ENCODE assay signal across 1 cellular context in the genomic region with DNA sequence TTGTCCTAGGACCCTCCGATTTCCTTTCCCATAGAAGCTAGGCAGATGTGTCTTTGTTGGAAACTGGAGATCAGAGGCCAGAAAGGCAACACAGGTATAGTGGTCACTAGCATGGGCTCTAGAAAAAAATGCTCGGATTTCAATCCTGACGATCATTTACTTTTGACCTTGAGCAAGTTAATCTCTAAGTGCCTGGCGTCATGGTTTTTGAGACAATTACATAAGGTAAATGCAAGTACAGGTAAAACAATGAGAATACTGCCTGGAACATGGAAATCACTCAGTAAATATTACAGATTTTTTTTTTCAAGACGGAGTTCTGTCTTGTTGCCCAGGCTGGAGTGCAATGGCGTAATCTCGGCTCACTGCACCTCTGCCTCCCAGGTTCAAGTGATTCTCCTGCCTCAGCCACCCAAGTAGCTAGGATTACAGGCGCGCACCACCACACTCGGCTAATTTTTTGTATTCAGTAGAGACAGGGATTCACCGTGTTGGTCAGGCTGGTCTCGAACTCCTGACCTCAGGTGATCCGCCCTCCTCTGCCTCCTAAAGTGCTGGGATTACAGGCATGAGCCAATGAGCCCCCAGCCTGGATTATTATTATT.
A peak's percentile ranks its signal among the peaks of the same experiment; 100 is the strongest.
TF ChIP-seq lines count a peak whose summit lies in the region.

No MANE protein-coding gene starts in this region.

TF ChIP-seq in HepG2, 621 proteins besides CTCF, POLR2A, EP300 and RAD21 (continues in another document):
- TF ChIP-seq ZNF567 (CRISPR knock-in tag; IDR thresholded peaks at IDR 0.05; ENCODE audit: borderline replicate concordance) (no peak), THAP11 (CRISPR knock-in tag; IDR thresholded peaks at IDR 0.05) (no peak), ZNF83 (CRISPR knock-in tag; IDR thresholded peaks at IDR 0.05; ENCODE audit: borderline replicate concordance) (no peak), HOXA3 (CRISPR knock-in tag; IDR thresholded peaks at IDR 0.05) (no peak), ZNF598 (CRISPR knock-in tag; IDR thresholded peaks at IDR 0.05; ENCODE audit: borderline replicate concordance) (no peak), TEAD2 (CRISPR knock-in tag; IDR thresholded peaks at IDR 0.05) (no peak), NR1H2 (CRISPR knock-in tag; IDR thresholded peaks at IDR 0.05; ENCODE audit: borderline replicate concordance, low read depth) (no peak), POGZ (CRISPR knock-in tag; IDR thresholded peaks at IDR 0.05) (0 out of 2 replicates have a peak, but pooled peaks have one; percentile 19), ZFP41 (CRISPR knock-in tag; IDR thresholded peaks at IDR 0.05; ENCODE audit: borderline replicate concordance) (no peak), MAZ (IDR thresholded peaks at IDR 0.05; ENCODE audit: borderline replicate concordance, low read depth, low read length) (no peak), MAZ (CRISPR knock-in tag; IDR thresholded peaks at IDR 0.05; ENCODE audit: low read depth) (no peak), SOX13 (IDR thresholded peaks at IDR 0.05) (no peak), SOX13 (CRISPR knock-in tag; conservative IDR thresholded peaks at IDR 0.05 in 1 of 2, IDR thresholded peaks at IDR 0.05 in 1 of 2) (0 out of 4 replicates have a peak, but pooled peaks of 1 of the 2 experiments have one; percentile 33), TCF7L2 (IDR thresholded peaks at IDR 0.05; ENCODE audit: low read depth, low read length) (no peak), ZNF703 (CRISPR knock-in tag; IDR thresholded peaks at IDR 0.05; ENCODE audit: borderline replicate concordance) (no peak), NR2C2 (CRISPR knock-in tag; IDR thresholded peaks at IDR 0.05; ENCODE audit: borderline replicate concordance) (no peak), POLR2G (IDR thresholded peaks at IDR 0.05; ENCODE audit: low read depth, low read length) (no peak), HOXA7 (CRISPR knock-in tag; IDR thresholded peaks at IDR 0.05) (no peak), SYNCRIP (IDR thresholded peaks at IDR 0.05; ENCODE audit: insufficient read depth, low read depth, low read length) (no peak), SOX6 (IDR thresholded peaks at IDR 0.05) (no peak), SOX6 (CRISPR knock-in tag; IDR thresholded peaks at IDR 0.05) (peak; percentile 41; the same call in 1 of the 2 replicates), RELA (CRISPR knock-in tag; IDR thresholded peaks at IDR 0.05) (no peak), RBFOX2 (IDR thresholded peaks at IDR 0.05; ENCODE audit: low read depth, low read length) (no peak), ZBTB21 (CRISPR knock-in tag; IDR thresholded peaks at IDR 0.05) (no peak), SMAD1 (CRISPR knock-in tag; IDR thresholded peaks at IDR 0.05; ENCODE audit: borderline replicate concordance, low read depth) (no peak), PTBP1 (IDR thresholded peaks at IDR 0.05; ENCODE audit: low read depth, low read length, poor library complexity, severe bottlenecking) (no peak), ZFP82 (CRISPR knock-in tag; IDR thresholded peaks at IDR 0.05; ENCODE audit: borderline replicate concordance) (no peak), ZFP36L1 (CRISPR knock-in tag; IDR thresholded peaks at IDR 0.05) (0 out of 2 replicates have a peak, but pooled peaks have one; percentile 28), NCOA5 (CRISPR knock-in tag; IDR thresholded peaks at IDR 0.05) (no peak), CC2D1A (CRISPR knock-in tag; IDR thresholded peaks at IDR 0.05) (no peak), ZMYM3 (CRISPR knock-in tag; IDR thresholded peaks at IDR 0.05) (peak; percentile 69), HNF4G (IDR thresholded peaks at IDR 0.05; ENCODE audit: borderline replicate concordance, low read depth, low read length) (no peak), HNF4G (CRISPR knock-in tag; IDR thresholded peaks at IDR 0.05; ENCODE audit: borderline replicate concordance, low read depth) (no peak), ZNF619 (CRISPR knock-in tag; IDR thresholded peaks at IDR 0.05) (no peak), ZEB1 (IDR thresholded peaks at IDR 0.05; ENCODE audit: insufficient replicate concordance, low read depth) (no peak)
- TF ChIP-seq, protein P1, sequence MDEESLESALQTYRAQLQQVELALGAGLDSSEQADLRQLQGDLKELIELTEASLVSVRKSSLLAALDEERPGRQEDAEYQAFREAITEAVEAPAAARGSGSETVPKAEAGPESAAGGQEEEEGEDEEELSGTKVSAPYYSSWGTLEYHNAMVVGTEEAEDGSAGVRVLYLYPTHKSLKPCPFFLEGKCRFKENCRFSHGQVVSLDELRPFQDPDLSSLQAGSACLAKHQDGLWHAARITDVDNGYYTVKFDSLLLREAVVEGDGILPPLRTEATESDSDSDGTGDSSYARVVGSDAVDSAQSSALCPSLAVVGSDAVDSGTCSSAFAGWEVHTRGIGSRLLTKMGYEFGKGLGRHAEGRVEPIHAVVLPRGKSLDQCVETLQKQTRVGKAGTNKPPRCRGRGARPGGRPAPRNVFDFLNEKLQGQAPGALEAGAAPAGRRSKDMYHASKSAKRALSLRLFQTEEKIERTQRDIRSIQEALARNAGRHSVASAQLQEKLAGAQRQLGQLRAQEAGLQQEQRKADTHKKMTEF (CRISPR knock-in tag; IDR thresholded peaks at IDR 0.05), result no peak
- TF ChIP-seq, protein P2, sequence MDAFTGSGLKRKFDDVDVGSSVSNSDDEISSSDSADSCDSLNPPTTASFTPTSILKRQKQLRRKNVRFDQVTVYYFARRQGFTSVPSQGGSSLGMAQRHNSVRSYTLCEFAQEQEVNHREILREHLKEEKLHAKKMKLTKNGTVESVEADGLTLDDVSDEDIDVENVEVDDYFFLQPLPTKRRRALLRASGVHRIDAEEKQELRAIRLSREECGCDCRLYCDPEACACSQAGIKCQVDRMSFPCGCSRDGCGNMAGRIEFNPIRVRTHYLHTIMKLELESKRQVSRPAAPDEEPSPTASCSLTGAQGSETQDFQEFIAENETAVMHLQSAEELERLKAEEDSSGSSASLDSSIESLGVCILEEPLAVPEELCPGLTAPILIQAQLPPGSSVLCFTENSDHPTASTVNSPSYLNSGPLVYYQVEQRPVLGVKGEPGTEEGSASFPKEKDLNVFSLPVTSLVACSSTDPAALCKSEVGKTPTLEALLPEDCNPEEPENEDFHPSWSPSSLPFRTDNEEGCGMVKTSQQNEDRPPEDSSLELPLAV (CRISPR knock-in tag; conservative IDR thresholded peaks at IDR 0.05; ENCODE audit: low read depth), result no peak
- TF ChIP-seq, protein P3, sequence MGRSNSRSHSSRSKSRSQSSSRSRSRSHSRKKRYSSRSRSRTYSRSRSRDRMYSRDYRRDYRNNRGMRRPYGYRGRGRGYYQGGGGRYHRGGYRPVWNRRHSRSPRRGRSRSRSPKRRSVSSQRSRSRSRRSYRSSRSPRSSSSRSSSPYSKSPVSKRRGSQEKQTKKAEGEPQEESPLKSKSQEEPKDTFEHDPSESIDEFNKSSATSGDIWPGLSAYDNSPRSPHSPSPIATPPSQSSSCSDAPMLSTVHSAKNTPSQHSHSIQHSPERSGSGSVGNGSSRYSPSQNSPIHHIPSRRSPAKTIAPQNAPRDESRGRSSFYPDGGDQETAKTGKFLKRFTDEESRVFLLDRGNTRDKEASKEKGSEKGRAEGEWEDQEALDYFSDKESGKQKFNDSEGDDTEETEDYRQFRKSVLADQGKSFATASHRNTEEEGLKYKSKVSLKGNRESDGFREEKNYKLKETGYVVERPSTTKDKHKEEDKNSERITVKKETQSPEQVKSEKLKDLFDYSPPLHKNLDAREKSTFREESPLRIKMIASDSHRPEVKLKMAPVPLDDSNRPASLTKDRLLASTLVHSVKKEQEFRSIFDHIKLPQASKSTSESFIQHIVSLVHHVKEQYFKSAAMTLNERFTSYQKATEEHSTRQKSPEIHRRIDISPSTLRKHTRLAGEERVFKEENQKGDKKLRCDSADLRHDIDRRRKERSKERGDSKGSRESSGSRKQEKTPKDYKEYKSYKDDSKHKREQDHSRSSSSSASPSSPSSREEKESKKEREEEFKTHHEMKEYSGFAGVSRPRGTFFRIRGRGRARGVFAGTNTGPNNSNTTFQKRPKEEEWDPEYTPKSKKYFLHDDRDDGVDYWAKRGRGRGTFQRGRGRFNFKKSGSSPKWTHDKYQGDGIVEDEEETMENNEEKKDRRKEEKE (IDR thresholded peaks at IDR 0.05), result no peak
- TF ChIP-seq, protein P4, sequence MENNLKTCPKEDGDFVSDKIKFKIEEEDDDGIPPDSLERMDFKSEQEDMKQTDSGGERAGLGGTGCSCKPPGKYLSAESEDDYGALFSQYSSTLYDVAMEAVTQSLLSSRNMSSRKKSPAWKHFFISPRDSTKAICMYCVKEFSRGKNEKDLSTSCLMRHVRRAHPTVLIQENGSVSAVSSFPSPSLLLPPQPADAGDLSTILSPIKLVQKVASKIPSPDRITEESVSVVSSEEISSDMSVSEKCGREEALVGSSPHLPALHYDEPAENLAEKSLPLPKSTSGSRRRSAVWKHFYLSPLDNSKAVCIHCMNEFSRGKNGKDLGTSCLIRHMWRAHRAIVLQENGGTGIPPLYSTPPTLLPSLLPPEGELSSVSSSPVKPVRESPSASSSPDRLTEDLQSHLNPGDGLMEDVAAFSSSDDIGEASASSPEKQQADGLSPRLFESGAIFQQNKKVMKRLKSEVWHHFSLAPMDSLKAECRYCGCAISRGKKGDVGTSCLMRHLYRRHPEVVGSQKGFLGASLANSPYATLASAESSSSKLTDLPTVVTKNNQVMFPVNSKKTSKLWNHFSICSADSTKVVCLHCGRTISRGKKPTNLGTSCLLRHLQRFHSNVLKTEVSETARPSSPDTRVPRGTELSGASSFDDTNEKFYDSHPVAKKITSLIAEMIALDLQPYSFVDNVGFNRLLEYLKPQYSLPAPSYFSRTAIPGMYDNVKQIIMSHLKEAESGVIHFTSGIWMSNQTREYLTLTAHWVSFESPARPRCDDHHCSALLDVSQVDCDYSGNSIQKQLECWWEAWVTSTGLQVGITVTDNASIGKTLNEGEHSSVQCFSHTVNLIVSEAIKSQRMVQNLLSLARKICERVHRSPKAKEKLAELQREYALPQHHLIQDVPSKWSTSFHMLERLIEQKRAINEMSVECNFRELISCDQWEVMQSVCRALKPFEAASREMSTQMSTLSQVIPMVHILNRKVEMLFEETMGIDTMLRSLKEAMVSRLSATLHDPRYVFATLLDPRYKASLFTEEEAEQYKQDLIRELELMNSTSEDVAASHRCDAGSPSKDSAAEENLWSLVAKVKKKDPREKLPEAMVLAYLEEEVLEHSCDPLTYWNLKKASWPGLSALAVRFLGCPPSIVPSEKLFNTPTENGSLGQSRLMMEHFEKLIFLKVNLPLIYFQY (CRISPR knock-in tag; IDR thresholded peaks at IDR 0.05; ENCODE audit: borderline replicate concordance), result no peak
- TF ChIP-seq, protein P5, sequence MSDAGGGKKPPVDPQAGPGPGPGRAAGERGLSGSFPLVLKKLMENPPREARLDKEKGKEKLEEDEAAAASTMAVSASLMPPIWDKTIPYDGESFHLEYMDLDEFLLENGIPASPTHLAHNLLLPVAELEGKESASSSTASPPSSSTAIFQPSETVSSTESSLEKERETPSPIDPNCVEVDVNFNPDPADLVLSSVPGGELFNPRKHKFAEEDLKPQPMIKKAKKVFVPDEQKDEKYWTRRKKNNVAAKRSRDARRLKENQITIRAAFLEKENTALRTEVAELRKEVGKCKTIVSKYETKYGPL (CRISPR knock-in tag; IDR thresholded peaks at IDR 0.05), result 0 out of 2 replicates have a peak, but pooled peaks have one; percentile 54
- TF ChIP-seq, protein P6, sequence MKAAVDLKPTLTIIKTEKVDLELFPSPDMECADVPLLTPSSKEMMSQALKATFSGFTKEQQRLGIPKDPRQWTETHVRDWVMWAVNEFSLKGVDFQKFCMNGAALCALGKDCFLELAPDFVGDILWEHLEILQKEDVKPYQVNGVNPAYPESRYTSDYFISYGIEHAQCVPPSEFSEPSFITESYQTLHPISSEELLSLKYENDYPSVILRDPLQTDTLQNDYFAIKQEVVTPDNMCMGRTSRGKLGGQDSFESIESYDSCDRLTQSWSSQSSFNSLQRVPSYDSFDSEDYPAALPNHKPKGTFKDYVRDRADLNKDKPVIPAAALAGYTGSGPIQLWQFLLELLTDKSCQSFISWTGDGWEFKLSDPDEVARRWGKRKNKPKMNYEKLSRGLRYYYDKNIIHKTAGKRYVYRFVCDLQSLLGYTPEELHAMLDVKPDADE (CRISPR knock-in tag; IDR thresholded peaks at IDR 0.05), result no peak
- TF ChIP-seq, protein P7, sequence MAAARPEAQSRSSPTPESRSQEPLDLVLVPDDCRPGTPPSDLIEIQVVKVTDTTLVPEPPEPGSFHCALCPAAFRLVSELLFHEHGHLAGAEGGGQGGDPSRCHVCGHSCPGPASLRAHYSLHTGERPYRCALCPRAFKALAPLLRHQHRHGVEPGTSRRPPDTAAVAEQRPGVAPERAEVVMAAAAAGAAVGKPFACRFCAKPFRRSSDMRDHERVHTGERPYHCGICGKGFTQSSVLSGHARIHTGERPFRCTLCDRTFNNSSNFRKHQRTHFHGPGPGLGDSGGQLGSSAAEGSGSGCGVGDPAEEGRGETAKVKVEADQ (CRISPR knock-in tag; IDR thresholded peaks at IDR 0.05; ENCODE audit: borderline replicate concordance), result no peak
- TF ChIP-seq, protein P8, sequence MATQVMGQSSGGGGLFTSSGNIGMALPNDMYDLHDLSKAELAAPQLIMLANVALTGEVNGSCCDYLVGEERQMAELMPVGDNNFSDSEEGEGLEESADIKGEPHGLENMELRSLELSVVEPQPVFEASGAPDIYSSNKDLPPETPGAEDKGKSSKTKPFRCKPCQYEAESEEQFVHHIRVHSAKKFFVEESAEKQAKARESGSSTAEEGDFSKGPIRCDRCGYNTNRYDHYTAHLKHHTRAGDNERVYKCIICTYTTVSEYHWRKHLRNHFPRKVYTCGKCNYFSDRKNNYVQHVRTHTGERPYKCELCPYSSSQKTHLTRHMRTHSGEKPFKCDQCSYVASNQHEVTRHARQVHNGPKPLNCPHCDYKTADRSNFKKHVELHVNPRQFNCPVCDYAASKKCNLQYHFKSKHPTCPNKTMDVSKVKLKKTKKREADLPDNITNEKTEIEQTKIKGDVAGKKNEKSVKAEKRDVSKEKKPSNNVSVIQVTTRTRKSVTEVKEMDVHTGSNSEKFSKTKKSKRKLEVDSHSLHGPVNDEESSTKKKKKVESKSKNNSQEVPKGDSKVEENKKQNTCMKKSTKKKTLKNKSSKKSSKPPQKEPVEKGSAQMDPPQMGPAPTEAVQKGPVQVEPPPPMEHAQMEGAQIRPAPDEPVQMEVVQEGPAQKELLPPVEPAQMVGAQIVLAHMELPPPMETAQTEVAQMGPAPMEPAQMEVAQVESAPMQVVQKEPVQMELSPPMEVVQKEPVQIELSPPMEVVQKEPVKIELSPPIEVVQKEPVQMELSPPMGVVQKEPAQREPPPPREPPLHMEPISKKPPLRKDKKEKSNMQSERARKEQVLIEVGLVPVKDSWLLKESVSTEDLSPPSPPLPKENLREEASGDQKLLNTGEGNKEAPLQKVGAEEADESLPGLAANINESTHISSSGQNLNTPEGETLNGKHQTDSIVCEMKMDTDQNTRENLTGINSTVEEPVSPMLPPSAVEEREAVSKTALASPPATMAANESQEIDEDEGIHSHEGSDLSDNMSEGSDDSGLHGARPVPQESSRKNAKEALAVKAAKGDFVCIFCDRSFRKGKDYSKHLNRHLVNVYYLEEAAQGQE (IDR thresholded peaks at IDR 0.05; ENCODE audit: borderline replicate concordance in 1 of 2, low read depth in 1 of 2, low read length in 2 of 2), result no peak
- TF ChIP-seq, protein P9, sequence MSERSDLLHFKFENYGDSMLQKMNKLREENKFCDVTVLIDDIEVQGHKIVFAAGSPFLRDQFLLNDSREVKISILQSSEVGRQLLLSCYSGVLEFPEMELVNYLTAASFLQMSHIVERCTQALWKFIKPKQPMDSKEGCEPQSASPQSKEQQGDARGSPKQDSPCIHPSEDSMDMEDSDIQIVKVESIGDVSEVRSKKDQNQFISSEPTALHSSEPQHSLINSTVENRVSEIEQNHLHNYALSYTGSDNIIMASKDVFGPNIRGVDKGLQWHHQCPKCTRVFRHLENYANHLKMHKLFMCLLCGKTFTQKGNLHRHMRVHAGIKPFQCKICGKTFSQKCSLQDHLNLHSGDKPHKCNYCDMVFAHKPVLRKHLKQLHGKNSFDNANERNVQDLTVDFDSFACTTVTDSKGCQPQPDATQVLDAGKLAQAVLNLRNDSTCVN (CRISPR knock-in tag; IDR thresholded peaks at IDR 0.05; ENCODE audit: borderline replicate concordance), result peak; percentile 89; the same call in 1 of the 2 replicates
